ENCODE assay signal across 18 cellular contexts in the genomic region with DNA sequence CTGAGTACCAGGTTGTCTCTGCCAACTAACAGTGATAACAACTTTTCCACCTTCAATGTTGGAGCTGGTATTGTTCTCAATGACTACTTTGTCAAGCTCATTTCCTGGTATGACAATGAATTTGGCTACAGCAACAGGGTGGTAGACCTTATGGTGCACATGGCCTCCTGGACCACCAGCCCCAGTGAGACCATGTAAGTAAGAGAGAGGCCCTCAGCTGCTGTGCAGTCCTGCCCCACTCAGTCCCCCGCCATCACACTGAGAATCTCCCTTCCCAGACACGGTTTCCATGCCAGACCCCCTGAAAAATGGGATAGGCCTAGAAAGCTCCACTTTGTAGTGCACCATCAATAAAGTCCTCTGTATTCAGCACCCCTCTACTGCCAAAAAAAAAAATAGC. TPM values are rescaled to one million over a fixed set of nuclear protein-coding genes. Genes with fewer than 3 reads are reported as not detected.
DNase-seq lines count a peak whose midpoint lies in the region; ATAC-seq and TF ChIP-seq lines count a peak whose summit lies in the region.
"Had no signal": no experiment of that assay in that cellular context is flagged by ENCODE, and none has a peak within 500 bp of the region (broad histone marks: within the 10 kb centered on the region; RNA-seq: fewer than 3 reads in every experiment).

No MANE protein-coding gene starts in this region.

- DNase-seq in activated CD4-positive, alpha-beta T cell treated with anti-CD3 and anti-CD28 coated beads, Interleukin-2, amount 10 ng/mL, durations not matched to agents 7 days and 5 days: no peak
- DNase-seq in activated CD4-positive, alpha-beta T cell treated with anti-CD3 and anti-CD28 coated beads for 1 hour: no peak
- DNase-seq in CD4-positive, alpha-beta memory T cell: no peak
- no peak for DNase-seq in central memory CD8-positive, alpha-beta T cell (ENCODE audit: low spot score in 2 of 2)
- DNase-seq in progenitor cell of endocrine pancreas (ENCODE audit: low spot score, unreplicated experiment) (no peak), left colon (no peak)
- DNase-seq: AML-193, Caco-2, DMS79, GDM1, HCEC 1CT had no signal

- H3K4me1 ChIP-seq in CD4-positive, alpha-beta memory T cell (ENCODE audit: insufficient read depth, low read length): peaks cover 22% of the 10 kb centered on the region
- H3K4me1 ChIP-seq: Caco-2 had no signal

- peak overlapping the region; percentile 64 for H3K27ac Mint-ChIP-seq in activated CD4-positive, alpha-beta T cell treated with anti-CD3 and anti-CD28 coated beads, Interleukin-2, amount 10 ng/mL, durations not matched to agents 7 days and 5 days
- H3K27ac Mint-ChIP-seq in CD4-positive, alpha-beta memory T cell: peak overlapping the region in 4 of 7 donors; percentile 8 to 59 (median 40)
- H3K27ac Mint-ChIP-seq in central memory CD8-positive, alpha-beta T cell (ENCODE audit: low read depth): peak overlapping the region; percentile 76
- H3K27ac Mint-ChIP-seq in progenitor cell of endocrine pancreas: peak overlapping the region; percentile 41
- H3K27ac Mint-ChIP-seq: GM23338, IgD-negative memory B cell had no signal

- POLR2A ChIA-PET in activated CD4-positive, alpha-beta T cell treated with anti-CD3 and anti-CD28 coated beads, Interleukin-2, amount 10 ng/mL, durations not matched to agents 7 days and 5 days (lab: Charles Lee): no interaction called here
- POLR2A ChIA-PET in CD4-positive, alpha-beta memory T cell (lab: Charles Lee; ENCODE audit: partially characterized antibody): no interaction called here

- peaks cover 6% of the 10 kb centered on the region for H3K9me3 Mint-ChIP-seq in activated CD4-positive, alpha-beta T cell treated with anti-CD3 and anti-CD28 coated beads, Interleukin-2, amount 10 ng/mL, durations not matched to agents 7 days and 5 days
- H3K9me3 Mint-ChIP-seq in CD4-positive, alpha-beta memory T cell: peaks cover 0 to 1% (median 0%) of the 10 kb centered on the region in 8 donors
- H3K9me3 Mint-ChIP-seq in central memory CD8-positive, alpha-beta T cell: no peaks in the 10 kb centered on the region
- peaks cover 3% of the 10 kb centered on the region for H3K9me3 Mint-ChIP-seq in progenitor cell of endocrine pancreas (ENCODE audit: low read depth)
- H3K9me3 Mint-ChIP-seq: IgD-negative memory B cell had no signal

- intact Hi-C loops in CD4-positive, alpha-beta memory T cell (cut with micrococcal nuclease): no loop called here
- intact Hi-C loops in left colon (cut with DNase I, micrococcal nuclease): no loop called here

- H3K4me3 ChIP-seq in CD4-positive, alpha-beta memory T cell (ENCODE audit: low read length in 2 of 2): no peak overlapping the region
- H3K4me3 ChIP-seq: A549, GM23338 had no signal

- H3K9me3 ChIP-seq in CD4-positive, alpha-beta memory T cell (ENCODE audit: control insufficient read depth in 1 of 2, low read length in 2 of 2): no peaks in the 10 kb centered on the region
- H3K9me3 ChIP-seq: A549, Caco-2 had no signal

- CTCF ChIA-PET in activated CD4-positive, alpha-beta T cell treated with anti-CD3 and anti-CD28 coated beads, Interleukin-2, amount 10 ng/mL, durations not matched to agents 7 days and 5 days (lab: Charles Lee): interaction anchor here (0.6 to 1.3 kb wide), 3 partner anchors 9 to 399 kb away, joined by 3 to 6 read pairs (median 3); no protein-coding TSS in a partner anchor
- CTCF ChIA-PET in CD4-positive, alpha-beta memory T cell (lab: Charles Lee; ENCODE audit: partially characterized antibody): no interaction called here

- H3K4me3 Mint-ChIP-seq in activated CD4-positive, alpha-beta T cell treated with anti-CD3 and anti-CD28 coated beads, Interleukin-2, amount 10 ng/mL, durations not matched to agents 7 days and 5 days: no peak overlapping the region
- H3K4me3 Mint-ChIP-seq in CD4-positive, alpha-beta memory T cell: peak overlapping the region in 1 of 8 donors; percentile 10
- no peak overlapping the region for H3K4me3 Mint-ChIP-seq in central memory CD8-positive, alpha-beta T cell
- no peak overlapping the region for H3K4me3 Mint-ChIP-seq in progenitor cell of endocrine pancreas (ENCODE audit: low read depth)
- H3K4me3 Mint-ChIP-seq: GM23338, IgD-negative memory B cell had no signal

- H3K36me3 Mint-ChIP-seq in activated CD4-positive, alpha-beta T cell treated with anti-CD3 and anti-CD28 coated beads, Interleukin-2, amount 10 ng/mL, durations not matched to agents 7 days and 5 days (ENCODE audit: low read depth): peaks cover 24% of the 10 kb centered on the region
- peaks cover 15 to 21% of the 10 kb centered on the region in 2 donors for H3K36me3 Mint-ChIP-seq in CD4-positive, alpha-beta memory T cell
- peaks cover 8% of the 10 kb centered on the region for H3K36me3 Mint-ChIP-seq in central memory CD8-positive, alpha-beta T cell (ENCODE audit: insufficient read depth)
- H3K36me3 Mint-ChIP-seq in progenitor cell of endocrine pancreas (ENCODE audit: insufficient read depth): peaks cover 9% of the 10 kb centered on the region

- peaks cover 64% of the 10 kb centered on the region for H3K4me1 Mint-ChIP-seq in activated CD4-positive, alpha-beta T cell treated with anti-CD3 and anti-CD28 coated beads, Interleukin-2, amount 10 ng/mL, durations not matched to agents 7 days and 5 days
- peaks cover 23 to 50% (median 34%) of the 10 kb centered on the region in 4 donors for H3K4me1 Mint-ChIP-seq in CD4-positive, alpha-beta memory T cell
- H3K4me1 Mint-ChIP-seq in central memory CD8-positive, alpha-beta T cell: peaks cover 17% of the 10 kb centered on the region
- peaks cover 2% of the 10 kb centered on the region for H3K4me1 Mint-ChIP-seq in progenitor cell of endocrine pancreas (ENCODE audit: low read depth)

- no peaks in the 10 kb centered on the region for H3K36me3 ChIP-seq in CD4-positive, alpha-beta memory T cell (ENCODE audit: insufficient read depth, low read length)

- ATAC-seq in central memory CD8-positive, alpha-beta T cell (replicated peaks; ENCODE audit: extremely low read depth, poor library complexity, severe bottlenecking): no peak
- no peak for ATAC-seq in left colon
- ATAC-seq in GM18909 (IDR thresholded peaks at IDR 0.05; ENCODE audit: poor library complexity, unreplicated experiment): no peak
- ATAC-seq: A549, GM23338 had no signal

- H3K27me3 Mint-ChIP-seq in activated CD4-positive, alpha-beta T cell treated with anti-CD3 and anti-CD28 coated beads, Interleukin-2, amount 10 ng/mL, durations not matched to agents 7 days and 5 days: no peaks in the 10 kb centered on the region
- no peaks in the 10 kb centered on the region for H3K27me3 Mint-ChIP-seq in CD4-positive, alpha-beta memory T cell
- no peaks in the 10 kb centered on the region for H3K27me3 Mint-ChIP-seq in central memory CD8-positive, alpha-beta T cell
- H3K27me3 Mint-ChIP-seq in progenitor cell of endocrine pancreas: no peaks in the 10 kb centered on the region
- H3K27me3 Mint-ChIP-seq: IgD-negative memory B cell had no signal

- H3K27ac ChIP-seq in CD4-positive, alpha-beta memory T cell (ENCODE audit: low read depth, low read length): no peak overlapping the region
- H3K27ac ChIP-seq: 22Rv1, A549, C4-2B, HL-60 had no signal

- no peak for TF ChIP-seq CTCF in progenitor cell of endocrine pancreas (IDR thresholded peaks at IDR 0.05; ENCODE audit: unreplicated experiment)

- H3K27me3 ChIP-seq in CD4-positive, alpha-beta memory T cell (ENCODE audit: insufficient read depth, low read length): no peaks in the 10 kb centered on the region

RNA-seq across cellular contexts. Expression of gene PIK3CB, which starts 56.1 kb away (rescaled TPM):
- 10 to 100 TPM; 15.5 to 16.7 TPM for total RNA-seq in activated CD4-positive, alpha-beta T cell treated with anti-CD3 and anti-CD28 coated beads, Interleukin-2, amount 10 ng/mL, durations not matched to agents 7 days and 5 days
- 10 to 100 TPM; 44.8 to 52.1 TPM for total RNA-seq in CD4-positive, alpha-beta memory T cell
- 10 to 100 TPM; 14.4 to 23.9 TPM for polyA plus RNA-seq in CD4-positive, alpha-beta memory T cell
- 18.3 and 23.7 TPM in 2 replicates for total RNA-seq in progenitor cell of endocrine pancreas
- 10 to 100 TPM; 54.9 to 55.9 TPM for total RNA-seq in left colon
